28 cellular contexts compared by ENCODE assay signal in genomic region chr1:195047778-195048177, GRCh38.
"Had no signal": no experiment of that assay in that cellular context is flagged by ENCODE, and none has a peak within 500 bp of the region (broad histone marks: within the 10 kb centered on the region; RNA-seq: fewer than 3 reads in every experiment).

No MANE protein-coding gene starts in this region.

- H3K9me3 ChIP-seq: colonic mucosa, esophagus muscularis mucosa, esophagus squamous epithelium, gastrocnemius medialis, gastroesophageal sphincter, heart right ventricle had no signal

- H3K36me3 ChIP-seq: colonic mucosa, esophagus muscularis mucosa, esophagus squamous epithelium, gastrocnemius medialis, gastroesophageal sphincter, heart left ventricle, heart right ventricle had no signal

- H3K27me3 ChIP-seq: colonic mucosa, dorsolateral prefrontal cortex, esophagus muscularis mucosa, esophagus squamous epithelium, foreskin keratinocyte, gastrocnemius medialis, gastroesophageal sphincter, heart left ventricle, heart right ventricle, hepatocyte had no signal

- H3K27ac ChIP-seq: colonic mucosa, coronary artery, dorsolateral prefrontal cortex, epithelial cell of prostate, esophagus muscularis mucosa, esophagus squamous epithelium, foreskin keratinocyte, gastrocnemius medialis, gastroesophageal sphincter, heart left ventricle, heart right ventricle, hepatocyte had no signal

- H2AFZ ChIP-seq: hepatocyte had no signal

- DNase-seq: colonic mucosa; cortex of kidney; dermis blood vessel endothelial cell; dorsolateral prefrontal cortex; effector CD4-positive, alpha-beta T cell; effector CD8-positive, alpha-beta T cell; effector memory CD4-positive, alpha-beta T cell; effector memory CD8-positive, alpha-beta T cell; endodermal cell; erythroblast; esophagus squamous epithelium; foreskin fibroblast; foreskin keratinocyte; foreskin melanocyte; gastrocnemius medialis; glutamatergic neuron; head of caudate nucleus; heart left ventricle; heart right ventricle had no signal

- H3K4me3 ChIP-seq: colonic mucosa, coronary artery, dorsolateral prefrontal cortex, esophagus muscularis mucosa, esophagus squamous epithelium, gastrocnemius medialis, gastroesophageal sphincter, heart left ventricle, heart right ventricle, hepatocyte had no signal

- H3K4me1 ChIP-seq: colonic mucosa, esophagus muscularis mucosa, esophagus squamous epithelium, foreskin keratinocyte, gastrocnemius medialis, gastroesophageal sphincter, heart left ventricle, heart right ventricle had no signal

- H3K79me2 ChIP-seq: hepatocyte had no signal

- H3K4me2 ChIP-seq: hepatocyte had no signal

- ATAC-seq: effector memory CD8-positive, alpha-beta T cell; esophagus mucosa; foreskin keratinocyte; gastrocnemius medialis; gastroesophageal sphincter; heart left ventricle; heart right ventricle had no signal

- FAIRE-seq: endometrium, endothelial cell of umbilical vein, frontal cortex had no signal
